In the genomic region with DNA sequence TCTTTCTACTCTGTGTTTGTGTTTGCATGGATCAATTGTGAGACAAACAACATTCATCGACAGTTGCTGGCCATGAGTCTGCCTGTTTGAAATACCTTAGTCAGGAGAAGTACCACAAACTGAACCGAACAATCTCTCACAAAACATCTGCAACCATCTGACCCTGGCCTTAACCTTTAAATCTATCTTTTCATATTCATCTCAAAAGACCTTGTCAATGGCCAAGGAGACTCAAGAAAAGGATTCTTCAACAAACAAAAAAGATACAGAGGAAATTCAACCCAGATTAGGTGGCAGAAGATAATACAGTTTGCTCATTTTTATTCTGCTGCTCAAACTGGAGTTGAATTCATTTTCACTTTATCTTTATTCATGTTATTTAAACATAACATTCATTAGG, we compare ENCODE assay signal across 32 cellular contexts.
"Had no signal": no experiment of that assay in that cellular context is flagged by ENCODE, and none has a peak within 500 bp of the region (broad histone marks: within the 10 kb centered on the region; RNA-seq: fewer than 3 reads in every experiment).

No MANE protein-coding gene starts in this region.

- H3K27ac ChIP-seq: ascending aorta, breast epithelium, cardiac muscle cell, colonic mucosa, esophagus muscularis mucosa, foreskin keratinocyte, heart left ventricle, VCaP had no signal

- H3K36me3 ChIP-seq: ascending aorta, breast epithelium, cardiac muscle cell, colonic mucosa, esophagus muscularis mucosa, gastrocnemius medialis, heart left ventricle had no signal

- H3K4me3 ChIP-seq: ascending aorta, breast epithelium, cardiac muscle cell, colonic mucosa, esophagus muscularis mucosa, gastrocnemius medialis, heart left ventricle had no signal

- H3K4me1 ChIP-seq: ascending aorta, breast epithelium, colonic mucosa, esophagus muscularis mucosa, foreskin keratinocyte, gastrocnemius medialis, heart left ventricle had no signal

- H3K9me3 ChIP-seq: ascending aorta, breast epithelium, colonic mucosa, esophagus muscularis mucosa, gastrocnemius medialis, heart left ventricle had no signal

- H3K27me3 ChIP-seq: ascending aorta, breast epithelium, cardiac muscle cell, colonic mucosa, esophagus muscularis mucosa, foreskin keratinocyte, gastrocnemius medialis, heart left ventricle had no signal

- ATAC-seq: activated naive CD4-positive, alpha-beta T cell treated with anti-CD3 and anti-CD28 coated beads, Interleukin-2, amount 50 U/mL, for 72 hours; activated T-cell treated with anti-CD3 and anti-CD28 coated beads, Interleukin-2, amount 50 U/mL, for 72 hours; foreskin keratinocyte; gastrocnemius medialis; heart left ventricle; T-helper 17 cell; WTC11 had no signal

- DNase-seq: activated CD4-positive, alpha-beta memory T cell treated with anti-CD3 and anti-CD28 coated beads, Interleukin-2, amount 10 ng/mL, durations not matched to agents 7 days and 5 days; activated CD4-positive, alpha-beta T cell treated with anti-CD3 and anti-CD28 coated beads for 1 hour; activated CD4-positive, alpha-beta T cell treated with anti-CD3 and anti-CD28 coated beads for 4 hours; activated CD4-positive, alpha-beta T cell treated with anti-CD3 and anti-CD28 coated beads, Interleukin-2, amount 10 ng/mL, durations not matched to agents 7 days and 5 days; activated CD4-positive, alpha-beta T cell treated with anti-CD3 and anti-CD28 coated beads, Interleukin-2, amount 50 U/mL, for 4 hours; activated CD8-positive, alpha-beta memory T cell treated with anti-CD3 and anti-CD28 coated beads, Interleukin-2, amount 50 U/mL, for 48 hours; activated gamma-delta T cell; activated naive CD4-positive, alpha-beta T cell; activated naive CD4-positive, alpha-beta T cell treated with anti-CD3 and anti-CD28 coated beads, Interleukin-2, amount 10 ng/mL, durations not matched to agents 7 days and 5 days; activated naive CD8-positive, alpha-beta T cell treated with anti-CD3 and anti-CD28 coated beads, Interleukin-2, amount 10 ng/mL, durations not matched to agents 7 days and 5 days; activated T-cell treated with anti-CD3 and anti-CD28 coated beads for 4 hours; activated T-cell treated with anti-CD3 and anti-CD28 coated beads, Interleukin-2, amount 50 U/mL, for 24 hours; activated T-cell treated with anti-CD3 and anti-CD28 coated beads, Interleukin-2, amount 50 U/mL, for 72 hours; central memory CD4-positive, alpha-beta T cell; cerebellar nuclear complex; colonic mucosa; effector memory CD4-positive, alpha-beta T cell; erythroblast; foreskin keratinocyte; gastrocnemius medialis; glutamatergic neuron; heart left ventricle; T-helper 1 cell; T-helper 17 cell; T1000 had no signal
